In the genomic region with DNA sequence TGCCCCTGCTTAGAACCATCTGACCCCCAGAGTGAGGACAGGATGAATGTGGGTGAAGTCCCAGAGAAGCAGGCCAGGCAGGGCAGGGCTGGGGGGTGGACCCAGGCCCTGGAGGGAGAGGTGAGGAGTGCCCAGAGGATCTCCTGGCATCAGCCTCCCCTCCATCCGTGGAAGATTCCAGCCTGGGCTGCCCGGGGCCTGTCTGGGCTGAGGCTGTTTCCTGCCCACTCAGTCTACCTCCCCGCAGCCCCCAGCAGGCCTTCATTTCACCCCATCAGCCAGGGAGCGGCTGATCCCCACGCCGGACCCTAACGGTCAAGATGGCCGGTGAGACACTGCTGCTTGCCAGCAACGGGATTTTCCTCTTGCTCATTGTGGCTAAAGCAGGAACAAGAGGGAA, we compare ENCODE assay signal across 1 cellular context.
TF ChIP-seq lines count a peak whose summit lies in the region.

No MANE protein-coding gene starts in this region.

TF ChIP-seq in IMR-90, 13 proteins besides CTCF, POLR2A, EP300 and RAD21:
- TF ChIP-seq CEBPB (IDR thresholded peaks at IDR 0.05; ENCODE audit: low read depth, low read length): no peak
- no peak for TF ChIP-seq CHD1 (IDR thresholded peaks at IDR 0.05; ENCODE audit: low read depth, low read length)
- no peak for TF ChIP-seq NFE2L2 (IDR thresholded peaks at IDR 0.05; ENCODE audit: low read depth, low read length)
- no peak for TF ChIP-seq SMC3 (IDR thresholded peaks at IDR 0.05; ENCODE audit: low read depth, low read length)
- no peak for TF ChIP-seq ELK1 (IDR thresholded peaks at IDR 0.05; ENCODE audit: borderline replicate concordance, low read depth, low read length)
- no peak for TF ChIP-seq MXI1 (IDR thresholded peaks at IDR 0.05; ENCODE audit: borderline replicate concordance, low read depth, low read length)
- no peak for TF ChIP-seq USF2 (IDR thresholded peaks at IDR 0.05; ENCODE audit: low read depth, low read length)
- no peak for TF ChIP-seq FOS (IDR thresholded peaks at IDR 0.05; ENCODE audit: low read depth, low read length)
TF ChIP-seq in IMR-90: peak in this region for 0.
